ENCODE assay signal across 12 cellular contexts in genomic region chr17:82883461-82884031, GRCh38. TPM values are rescaled to one million over a fixed set of nuclear protein-coding genes. Genes with fewer than 3 reads are reported as not detected.
DNase-seq lines count a peak whose midpoint lies in the region; ATAC-seq and TF ChIP-seq lines count a peak whose summit lies in the region.
"Had no signal": no experiment of that assay in that cellular context is flagged by ENCODE, and none has a peak within 500 bp of the region (broad histone marks: within the 10 kb centered on the region; RNA-seq: fewer than 3 reads in every experiment).

No MANE protein-coding gene starts in this region.

- CTCF ChIA-PET in activated naive CD4-positive, alpha-beta T cell treated with anti-CD3 and anti-CD28 coated beads, Interleukin-2, amount 10 ng/mL, durations not matched to agents 7 days and 5 days (lab: Charles Lee), result no interaction called here
- CTCF ChIA-PET in activated CD4-positive, alpha-beta memory T cell treated with anti-CD3 and anti-CD28 coated beads, Interleukin-2, amount 10 ng/mL, durations not matched to agents 7 days and 5 days (lab: Charles Lee), result interaction anchor here (0.6 to 3.1 kb wide), 3 partner anchors 19 to 49 kb away, joined by 3 to 14 read pairs (median 12); no protein-coding TSS in a partner anchor
- CTCF ChIA-PET in RWPE1 (lab: Yijun Ruan, JAX), result interaction anchor here (0.6 kb wide), 1 partner anchor 869 kb away, joined by 3 read pairs; no protein-coding TSS in a partner anchor

- H3K9me3 Mint-ChIP-seq in activated naive CD4-positive, alpha-beta T cell treated with anti-CD3 and anti-CD28 coated beads, Interleukin-2, amount 10 ng/mL, durations not matched to agents 7 days and 5 days, result no peaks in the 10 kb centered on the region
- H3K9me3 Mint-ChIP-seq in activated CD4-positive, alpha-beta memory T cell treated with anti-CD3 and anti-CD28 coated beads, Interleukin-2, amount 10 ng/mL, durations not matched to agents 7 days and 5 days, result no peaks in the 10 kb centered on the region
- H3K9me3 Mint-ChIP-seq in stimulated activated naive CD8-positive, alpha-beta T cell treated with anti-CD3 and anti-CD28 coated beads, Interleukin-15, amount 100 ng/mL, for 72 hours, result no peaks in the 10 kb centered on the region

- peaks cover 82% of the 10 kb centered on the region for H3K4me1 Mint-ChIP-seq in activated naive CD4-positive, alpha-beta T cell treated with anti-CD3 and anti-CD28 coated beads, Interleukin-2, amount 10 ng/mL, durations not matched to agents 7 days and 5 days
- peaks cover 79% of the 10 kb centered on the region for H3K4me1 Mint-ChIP-seq in activated CD4-positive, alpha-beta memory T cell treated with anti-CD3 and anti-CD28 coated beads, Interleukin-2, amount 10 ng/mL, durations not matched to agents 7 days and 5 days
- H3K4me1 Mint-ChIP-seq in stimulated activated naive CD8-positive, alpha-beta T cell treated with anti-CD3 and anti-CD28 coated beads, Interleukin-15, amount 100 ng/mL, for 72 hours, result peaks cover 76% of the 10 kb centered on the region

- peak; percentile 10 for ATAC-seq in stimulated activated naive CD8-positive, alpha-beta T cell treated with anti-CD3 and anti-CD28 coated beads, Interleukin-15, amount 100 ng/mL, for 72 hours

- peaks cover 18% of the 10 kb centered on the region for H3K79me2 ChIP-seq in hepatocyte

- H3K27ac ChIP-seq in hepatocyte, result peak overlapping the region; percentile 17
- no peak overlapping the region; the same call in 1 of the 2 replicates for H3K27ac ChIP-seq in RWPE1

- no peaks in the 10 kb centered on the region for H3K9me3 ChIP-seq in hepatocyte (ENCODE audit: low read depth)

- no peak overlapping the region for H3K4me2 ChIP-seq in hepatocyte

- H3K27me3 ChIP-seq in hepatocyte, result no peaks in the 10 kb centered on the region

- 96% methylated on average over 20 of the region's 23 CpGs for WGBS in hepatocyte (ENCODE audit: low lambda C conversion rate, missing lambda C conversion rate)

- H3K36me3 Mint-ChIP-seq in activated naive CD4-positive, alpha-beta T cell treated with anti-CD3 and anti-CD28 coated beads, Interleukin-2, amount 10 ng/mL, durations not matched to agents 7 days and 5 days, result peaks cover 40% of the 10 kb centered on the region
- peaks cover 32% of the 10 kb centered on the region for H3K36me3 Mint-ChIP-seq in activated CD4-positive, alpha-beta memory T cell treated with anti-CD3 and anti-CD28 coated beads, Interleukin-2, amount 10 ng/mL, durations not matched to agents 7 days and 5 days (ENCODE audit: low read depth)

- POLR2A ChIA-PET in activated CD4-positive, alpha-beta memory T cell treated with anti-CD3 and anti-CD28 coated beads, Interleukin-2, amount 10 ng/mL, durations not matched to agents 7 days and 5 days (lab: Charles Lee), result interaction anchor here (0.6 to 5.8 kb wide), 11 partner anchors 9 to 1993 kb away, joined by 3 to 48 read pairs (median 4); no protein-coding TSS in a partner anchor
- POLR2A ChIA-PET in RWPE1 (lab: Yijun Ruan, JAX; ENCODE audit: low non-redundant PET), result no interaction called here

- H3K4me3 Mint-ChIP-seq in activated naive CD4-positive, alpha-beta T cell treated with anti-CD3 and anti-CD28 coated beads, Interleukin-2, amount 10 ng/mL, durations not matched to agents 7 days and 5 days, result peak overlapping the region; percentile 71
- no peak overlapping the region for H3K4me3 Mint-ChIP-seq in activated CD4-positive, alpha-beta memory T cell treated with anti-CD3 and anti-CD28 coated beads, Interleukin-2, amount 10 ng/mL, durations not matched to agents 7 days and 5 days
- H3K4me3 Mint-ChIP-seq in stimulated activated naive CD8-positive, alpha-beta T cell treated with anti-CD3 and anti-CD28 coated beads, Interleukin-15, amount 100 ng/mL, for 72 hours, result peak overlapping the region; percentile 66 to 84

- peak overlapping the region; percentile 93 for H3K27ac Mint-ChIP-seq in activated naive CD4-positive, alpha-beta T cell treated with anti-CD3 and anti-CD28 coated beads, Interleukin-2, amount 10 ng/mL, durations not matched to agents 7 days and 5 days
- H3K27ac Mint-ChIP-seq in activated CD4-positive, alpha-beta memory T cell treated with anti-CD3 and anti-CD28 coated beads, Interleukin-2, amount 10 ng/mL, durations not matched to agents 7 days and 5 days, result peak overlapping the region; percentile 48
- peak overlapping the region; percentile 2 to 57 for H3K27ac Mint-ChIP-seq in stimulated activated naive CD8-positive, alpha-beta T cell treated with anti-CD3 and anti-CD28 coated beads, Interleukin-15, amount 100 ng/mL, for 72 hours

- H4K20me1 ChIP-seq in hepatocyte (ENCODE audit: insufficient read depth, poor library complexity, severe bottlenecking), result no peaks in the 10 kb centered on the region

- TF ChIP-seq CTCF in hepatocyte (IDR thresholded peaks at IDR 0.05; ENCODE audit: poor library complexity) (no peak), RWPE1 (conservative IDR thresholded peaks at IDR 0.05; ENCODE audit: low read depth) (no peak)

- H3K4me1 ChIP-seq in hepatocyte (ENCODE audit: insufficient read depth), result peaks cover 27% of the 10 kb centered on the region

- no peak for DNase-seq in activated naive CD4-positive, alpha-beta T cell treated with anti-CD3 and anti-CD28 coated beads, Interleukin-2, amount 10 ng/mL, durations not matched to agents 7 days and 5 days
- DNase-seq in activated naive CD4-positive, alpha-beta T cell (lab: John Stamatoyannopoulos, UW), result no peak
- no peak for DNase-seq in activated CD4-positive, alpha-beta memory T cell treated with anti-CD3 and anti-CD28 coated beads, Interleukin-2, amount 10 ng/mL, durations not matched to agents 7 days and 5 days
- DNase-seq in hepatocyte (ENCODE audit: low spot score), result no peak
- DNase-seq in stimulated activated naive CD8-positive, alpha-beta T cell treated with anti-CD3 and anti-CD28 coated beads, Interleukin-15, amount 100 ng/mL, for 72 hours, result no peak
- no peak for DNase-seq in SW 1271 (lab: John Stamatoyannopoulos, UW)
- no peak for DNase-seq in DMS53 treated with DMSO at 0.1 percent for 48 hours (lab: John Stamatoyannopoulos, UW; ENCODE audit: unreplicated experiment)
- DNase-seq in RWPE1 (ENCODE audit: low spot score), result no peak
- DNase-seq: GOT3 had no signal

- no peaks in the 10 kb centered on the region for H3K36me3 ChIP-seq in hepatocyte (replicated peaks; ENCODE audit: insufficient read depth, low read depth)

- H3K4me3 ChIP-seq in hepatocyte, result no peak overlapping the region
- H3K4me3 ChIP-seq: skin epidermis had no signal

- H3K9me2 ChIP-seq in hepatocyte (replicated peaks; ENCODE audit: insufficient read depth), result no peaks in the 10 kb centered on the region

- no peaks in the 10 kb centered on the region for H3K27me3 Mint-ChIP-seq in activated naive CD4-positive, alpha-beta T cell treated with anti-CD3 and anti-CD28 coated beads, Interleukin-2, amount 10 ng/mL, durations not matched to agents 7 days and 5 days
- no peaks in the 10 kb centered on the region for H3K27me3 Mint-ChIP-seq in activated CD4-positive, alpha-beta memory T cell treated with anti-CD3 and anti-CD28 coated beads, Interleukin-2, amount 10 ng/mL, durations not matched to agents 7 days and 5 days
- H3K27me3 Mint-ChIP-seq in stimulated activated naive CD8-positive, alpha-beta T cell treated with anti-CD3 and anti-CD28 coated beads, Interleukin-15, amount 100 ng/mL, for 72 hours, result no peaks in the 10 kb centered on the region

- H2AFZ ChIP-seq in hepatocyte, result no peak overlapping the region

RNA-seq across cellular contexts. Expression of gene ZNF750, which starts 43.7 kb away (rescaled TPM):
- not detected for total RNA-seq in activated CD4-positive, alpha-beta memory T cell treated with anti-CD3 and anti-CD28 coated beads, Interleukin-2, amount 10 ng/mL, durations not matched to agents 7 days and 5 days
- total RNA-seq in hepatocyte, result 0.12 and 0.27 TPM in 2 replicates
- 0.49 and 2.1 TPM in 2 replicates for polyA plus RNA-seq in hepatocyte
- total RNA-seq: NCI-H460 had no signal
- polyA plus RNA-seq: AG04450 had no signal

Comparison
In these comparisons a context has a peak if more than half of its experiments do, and no peak if none do; other contexts are left out.
1. H3K27ac Mint-ChIP-seq: peak in every context shown above with its lines; median percentile 93 in activated naive CD4-positive, alpha-beta T cell treated with anti-CD3 and anti-CD28 coated beads, Interleukin-2, amount 10 ng/mL, durations not matched to agents 7 days and 5 days; 48 in activated CD4-positive, alpha-beta memory T cell treated with anti-CD3 and anti-CD28 coated beads, Interleukin-2, amount 10 ng/mL, durations not matched to agents 7 days and 5 days; 30 in stimulated activated naive CD8-positive, alpha-beta T cell treated with anti-CD3 and anti-CD28 coated beads, Interleukin-15, amount 100 ng/mL, for 72 hours.